32 cellular contexts compared by ENCODE assay signal in the genomic region with DNA sequence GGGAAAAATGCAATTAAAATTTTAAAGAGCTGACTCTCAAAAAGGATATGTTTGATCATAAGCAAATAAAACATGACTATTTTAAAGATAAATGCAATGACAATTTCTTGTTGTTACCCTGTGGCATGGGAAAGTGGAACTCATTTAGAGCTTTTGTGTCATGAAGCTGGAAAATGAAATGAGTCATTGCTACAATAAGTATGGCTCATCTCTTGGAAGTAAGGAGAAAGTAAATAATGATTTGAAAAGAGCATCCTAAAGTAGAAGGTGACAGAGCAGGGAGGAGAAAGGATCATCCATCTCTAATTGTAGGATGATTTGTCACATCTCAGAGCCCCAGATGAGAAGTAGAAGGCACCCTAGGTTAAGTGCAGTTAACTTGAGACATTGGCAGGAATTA.
"Had no signal": no experiment of that assay in that cellular context is flagged by ENCODE, and none has a peak within 500 bp of the region (broad histone marks: within the 10 kb centered on the region; RNA-seq: fewer than 3 reads in every experiment).

No MANE protein-coding gene starts in this region.

- H3K4me3 Mint-ChIP-seq: activated naive CD4-positive, alpha-beta T cell treated with anti-CD3 and anti-CD28 coated beads for 36 hours; activated naive CD8-positive, alpha-beta T cell treated with anti-CD3 and anti-CD28 coated beads for 36 hours; activated T-helper 1 cell treated with anti-CD3 and anti-CD28 coated beads, Interleukin-12 subunit alpha, Interleukin-12 subunit beta, Interleukin-2, Interleukin-4 antibody, amounts not matched to agents 30 ng/mL and 10 ng/mL and 1 ng/mL, durations not matched to agents 14 hours and 24 hours and 36 hours; natural killer cell treated with Interleukin-12 subunit alpha and Interleukin-12 subunit beta and Interleukin-15 and Interleukin-18, amount 100 ng/mL, for 72 hours; stimulated activated naive CD8-positive, alpha-beta T cell treated with anti-CD3 and anti-CD28 coated beads, Interleukin-15, amount 100 ng/mL, for 72 hours had no signal

- H3K4me1 Mint-ChIP-seq: activated naive CD8-positive, alpha-beta T cell treated with anti-CD3 and anti-CD28 coated beads for 36 hours; stimulated activated naive CD8-positive, alpha-beta T cell treated with anti-CD3 and anti-CD28 coated beads, Interleukin-15, amount 100 ng/mL, for 72 hours had no signal

- ATAC-seq: activated CD4-positive, CD25-positive, alpha-beta regulatory T cell treated with anti-CD3 and anti-CD28 coated beads, Interleukin-2, amount 50 U/mL, for 24 hours; body of pancreas; mucosa of descending colon; natural killer cell treated with Interleukin-12 subunit alpha and Interleukin-12 subunit beta and Interleukin-15 and Interleukin-18, amount 100 ng/mL, for 72 hours; sciatic nerve; stimulated activated naive CD8-positive, alpha-beta T cell treated with anti-CD3 and anti-CD28 coated beads, Interleukin-15, amount 100 ng/mL, for 72 hours; upper lobe of right lung had no signal

- H3K4me1 ChIP-seq: adrenal gland, colonic mucosa, left ventricle myocardium inferior, thyroid gland, upper lobe of right lung had no signal

- H3K36me3 ChIP-seq: adrenal gland, cardiac muscle cell, colonic mucosa, left ventricle myocardium inferior, thyroid gland, upper lobe of right lung, WERI-Rb-1 had no signal

- H3K27ac ChIP-seq: adrenal gland, body of pancreas, cardiac muscle cell, colonic mucosa, left ventricle myocardium inferior, skin epidermis, thyroid gland, upper lobe of right lung, WERI-Rb-1 had no signal

- H3K27me3 Mint-ChIP-seq: activated naive CD8-positive, alpha-beta T cell treated with anti-CD3 and anti-CD28 coated beads for 36 hours; natural killer cell treated with Interleukin-12 subunit alpha and Interleukin-12 subunit beta and Interleukin-15 and Interleukin-18, amount 100 ng/mL, for 72 hours; stimulated activated naive CD8-positive, alpha-beta T cell treated with anti-CD3 and anti-CD28 coated beads, Interleukin-15, amount 100 ng/mL, for 72 hours had no signal

- H3K27me3 ChIP-seq: adrenal gland, body of pancreas, cardiac muscle cell, colonic mucosa, thyroid gland, upper lobe of right lung had no signal

- DNase-seq: activated CD4-positive, alpha-beta T cell treated with anti-CD3 and anti-CD28 coated beads for 48 hours; activated CD4-positive, alpha-beta T cell treated with anti-CD3 and anti-CD28 coated beads, Interleukin-2, amount 50 U/mL, for 48 hours; activated CD8-positive, alpha-beta memory T cell treated with anti-CD3 and anti-CD28 coated beads for 24 hours; activated effector memory CD4-positive, alpha-beta T cell treated with anti-CD3 and anti-CD28 coated beads, Interleukin-2, amount 50 U/mL, for 16 hours; activated naive CD4-positive, alpha-beta T cell treated with anti-CD3 and anti-CD28 coated beads for 36 hours; activated naive CD8-positive, alpha-beta T cell treated with anti-CD3 and anti-CD28 coated beads for 36 hours; activated T-cell treated with anti-CD3 and anti-CD28 coated beads, Interleukin-2, amount 50 U/mL, for 1 hour; adrenal gland; aorta; body of pancreas; cerebellar nuclear complex; colonic mucosa; effector CD8-positive, alpha-beta T cell; erythroblast; foreskin melanocyte; islet precursor cell; left ventricle myocardium inferior; mucosa of descending colon; stimulated activated CD4-positive, alpha-beta T cell treated with anti-CD3 and anti-CD28 coated beads, Interleukin-12 subunit alpha, Interleukin-12 subunit beta, amount 100 ng/mL, for 4 hours; stimulated activated CD4-positive, alpha-beta T cell treated with anti-CD3 and anti-CD28 coated beads, Interleukin-4, amount 100 ng/mL, for 1 hour; stimulated activated naive CD8-positive, alpha-beta T cell treated with anti-CD3 and anti-CD28 coated beads, Interleukin-15, amount 100 ng/mL, for 72 hours; T-helper 9 cell; thyroid gland; upper lobe of right lung; WERI-Rb-1 had no signal

- H3K27ac Mint-ChIP-seq: activated naive CD4-positive, alpha-beta T cell treated with anti-CD3 and anti-CD28 coated beads for 36 hours; activated naive CD8-positive, alpha-beta T cell treated with anti-CD3 and anti-CD28 coated beads for 36 hours; activated T-helper 1 cell treated with anti-CD3 and anti-CD28 coated beads, Interleukin-12 subunit alpha, Interleukin-12 subunit beta, Interleukin-2, Interleukin-4 antibody, amounts not matched to agents 30 ng/mL and 10 ng/mL and 1 ng/mL, durations not matched to agents 14 hours and 24 hours and 36 hours; natural killer cell treated with Interleukin-12 subunit alpha and Interleukin-12 subunit beta and Interleukin-15 and Interleukin-18, amount 100 ng/mL, for 72 hours; stimulated activated naive CD8-positive, alpha-beta T cell treated with anti-CD3 and anti-CD28 coated beads, Interleukin-15, amount 100 ng/mL, for 72 hours had no signal

- H3K4me3 ChIP-seq: adrenal gland, body of pancreas, cardiac muscle cell, colonic mucosa, left ventricle myocardium inferior, lung, mucosa of descending colon, skin epidermis, thyroid gland, upper lobe of right lung had no signal

- H3K9me3 ChIP-seq: adrenal gland, body of pancreas, colonic mucosa, left ventricle myocardium inferior, mucosa of descending colon, thyroid gland, upper lobe of right lung had no signal

- H3K9me3 Mint-ChIP-seq: activated naive CD4-positive, alpha-beta T cell treated with anti-CD3 and anti-CD28 coated beads for 36 hours; activated naive CD8-positive, alpha-beta T cell treated with anti-CD3 and anti-CD28 coated beads for 36 hours; activated T-helper 1 cell treated with anti-CD3 and anti-CD28 coated beads, Interleukin-12 subunit alpha, Interleukin-12 subunit beta, Interleukin-2, Interleukin-4 antibody, amounts not matched to agents 30 ng/mL and 10 ng/mL and 1 ng/mL, durations not matched to agents 14 hours and 24 hours and 36 hours; stimulated activated naive CD8-positive, alpha-beta T cell treated with anti-CD3 and anti-CD28 coated beads, Interleukin-15, amount 100 ng/mL, for 72 hours had no signal

- H3K36me3 Mint-ChIP-seq: activated naive CD8-positive, alpha-beta T cell treated with anti-CD3 and anti-CD28 coated beads for 36 hours; natural killer cell treated with Interleukin-12 subunit alpha and Interleukin-12 subunit beta and Interleukin-15 and Interleukin-18, amount 100 ng/mL, for 72 hours had no signal
